Comparison of ENCODE assay signal across 18 cellular contexts in the genomic region with DNA sequence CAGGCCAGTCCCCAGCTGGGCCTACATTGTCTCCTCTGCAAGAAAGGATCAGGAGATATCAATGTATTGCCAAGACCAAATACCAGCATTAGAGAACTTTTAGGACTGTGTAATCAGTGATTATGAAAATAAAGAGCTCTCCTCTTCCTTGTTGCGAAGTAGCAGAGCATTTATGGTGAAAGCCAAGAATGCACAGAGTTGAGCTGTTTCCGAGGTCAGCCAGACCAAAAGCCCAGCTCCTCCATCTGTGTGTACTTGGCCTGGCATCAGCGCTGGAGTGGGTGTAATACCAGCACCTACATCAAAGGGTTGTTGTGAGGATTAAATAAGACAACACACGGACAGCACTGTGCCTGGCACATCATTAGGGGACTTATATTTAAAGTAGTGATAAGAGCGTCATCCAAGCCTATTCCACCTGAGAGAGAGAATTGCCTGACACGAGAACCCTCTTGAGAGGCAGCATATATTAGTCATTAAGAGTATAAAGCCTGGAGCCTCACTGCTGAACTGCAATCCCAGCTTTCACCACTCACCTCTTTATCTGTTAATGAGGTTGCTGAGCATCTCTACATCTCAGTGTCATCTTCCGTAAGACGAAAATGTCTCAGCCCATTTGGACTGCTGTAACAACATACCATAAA. TPM values are rescaled to one million over a fixed set of nuclear protein-coding genes. Genes with fewer than 3 reads are reported as not detected.
DNase-seq lines count a peak whose midpoint lies in the region; ATAC-seq, FAIRE-seq and TF ChIP-seq lines count a peak whose summit lies in the region.
"Had no signal": no experiment of that assay in that cellular context is flagged by ENCODE, and none has a peak within 500 bp of the region (broad histone marks: within the 10 kb centered on the region; RNA-seq: fewer than 3 reads in every experiment).

No MANE protein-coding gene starts in this region.

- H4K5ac ChIP-seq in IMR-90 (ENCODE audit: low read depth, low read length) = no peak overlapping the region

- H4K8ac ChIP-seq in IMR-90 (ENCODE audit: low read depth in 2 of 2, low read length in 2 of 2) = no peak overlapping the region

- no peaks in the 10 kb centered on the region; the same call in 1 of the 2 replicates for H3K9me1 ChIP-seq in IMR-90 (ENCODE audit: insufficient read depth, low read length)

- intact Hi-C loops in IMR-90 (cut with micrococcal nuclease) = no loop called here

- no TSS peak for BruUV-seq in IMR-90 (replicated peaks; lab: Mats Ljungman, UMichigan)

- TF ChIP-seq RAD21 in IMR-90 (IDR thresholded peaks at IDR 0.05; ENCODE audit: low read length) = no peak

- no peaks in the 10 kb centered on the region for H4K20me1 ChIP-seq in IMR-90 (ENCODE audit: insufficient read depth, low read length)

- H2BK20ac ChIP-seq in IMR-90 (ENCODE audit: low read depth, low read length) = no peak overlapping the region

- in situ Hi-C loops in IMR-90 (cut with MboI; ENCODE audit: low sequenced_read_pairs) = no loop called here

- no peak overlapping the region for H2AK9ac ChIP-seq in IMR-90 (replicated peaks; ENCODE audit: low read depth, low read length, poor library complexity)

- FAIRE-seq in RCC 7860 (lab: Jason Lieb, UNC) = no peak
- FAIRE-seq: GM12892 had no signal

- H3K23ac ChIP-seq in IMR-90 (ENCODE audit: low read depth, low read length) = no peak overlapping the region

- H3K9me3 ChIP-seq in IMR-90 (ENCODE audit: control insufficient read depth, insufficient read depth, low read length) = no peaks in the 10 kb centered on the region
- no peaks in the 10 kb centered on the region for H3K9me3 ChIP-seq in RWPE2 (ENCODE audit: severe bottlenecking)

- no peak overlapping the region for H2AFZ ChIP-seq in IMR-90 (replicated peaks; ENCODE audit: low read length, poor library complexity)

- no peak overlapping the region for H2AK5ac ChIP-seq in IMR-90 (ENCODE audit: low read depth, low read length)

- CTCF ChIA-PET in IMR-90 (lab: Yijun Ruan, JAX) = interaction anchor here (0.6 to 2.5 kb wide), 4 partner anchors 9 to 187 kb away, joined by 3 to 13 read pairs (median 4); no protein-coding TSS in a partner anchor

- POLR2A ChIA-PET in IMR-90 (lab: Charles Lee; ENCODE audit: unreplicated experiment) = no interaction called here

- TF ChIP-seq POLR2A in IMR-90 (IDR thresholded peaks at IDR 0.05; ENCODE audit: low read depth, low read length) = no peak

- DNase-seq in ELR (ENCODE audit: low read depth) (peak; percentile 20), IMR-90 (no peak), RWPE2 (ENCODE audit: low spot score) (no peak), foreskin keratinocyte (no peak), RCC 7860 (ENCODE audit: low spot score) (no peak)
- DNase-seq: activated CD4-positive, alpha-beta memory T cell treated with anti-CD3 and anti-CD28 coated beads, Interleukin-2, amount 10 ng/mL, durations not matched to agents 7 days and 5 days; activated naive CD8-positive, alpha-beta T cell treated with anti-CD3 and anti-CD28 coated beads, Interleukin-2, amount 10 ng/mL, durations not matched to agents 7 days and 5 days; activated T-cell treated with anti-CD3 and anti-CD28 coated beads, Interleukin-2, amount 50 U/mL, for 48 hours; effector CD8-positive, alpha-beta T cell; EL; NCI-H1417 treated with DMSO at 0.1 percent for 48 hours; nephron progenitor cell; SHP77 treated with DMSO at 0.1 percent for 48 hours had no signal

- no peak overlapping the region for H3K9ac ChIP-seq in IMR-90 (ENCODE audit: low read depth, low read length)

- H4K91ac ChIP-seq in IMR-90 (ENCODE audit: insufficient read depth, low read depth, low read length) = no peak overlapping the region

- H3K4me2 ChIP-seq in IMR-90 (ENCODE audit: low read depth, low read length) = no peak overlapping the region
- H3K4me2 ChIP-seq: smooth muscle cell had no signal

- H3K27me3 ChIP-seq in IMR-90 (ENCODE audit: control insufficient read depth, insufficient read depth, low read length) (no peaks in the 10 kb centered on the region), RWPE2 (ENCODE audit: insufficient read depth, poor library complexity, severe bottlenecking) (no peaks in the 10 kb centered on the region), foreskin keratinocyte (peaks cover 5% of the 10 kb centered on the region)

- no peaks in the 10 kb centered on the region for H3K79me1 ChIP-seq in IMR-90 (ENCODE audit: low read depth in 1 of 2, low read length in 2 of 2)

- no peak overlapping the region for H3K56ac ChIP-seq in IMR-90 (ENCODE audit: extremely low read depth, insufficient read depth, low read length)

- TF ChIP-seq CTCF in IMR-90 (conservative IDR thresholded peaks at IDR 0.05; ENCODE audit: low read depth, low read length) (no peak), RWPE2 (IDR thresholded peaks at IDR 0.05; ENCODE audit: poor library complexity, severe bottlenecking) (no peak), foreskin keratinocyte (conservative IDR thresholded peaks at IDR 0.05) (no peak)

- no peak overlapping the region for H2BK15ac ChIP-seq in IMR-90 (ENCODE audit: low read depth, low read length)

- H3K27ac ChIP-seq in IMR-90 (ENCODE audit: insufficient read depth, low read length) (no peak overlapping the region), RWPE2 (ENCODE audit: poor library complexity, severe bottlenecking) (no peak overlapping the region), foreskin keratinocyte (no peak overlapping the region)

- dilution Hi-C loops in IMR-90 (cut with HindIII; ENCODE audit: low sequenced_read_pairs, unreplicated experiment) = no loop called here

- no peak overlapping the region for H3K14ac ChIP-seq in IMR-90 (replicated peaks; ENCODE audit: low read depth, low read length)

- no peak overlapping the region for H3K4ac ChIP-seq in IMR-90 (ENCODE audit: low read depth, low read length)

- WGBS in IMR-90 (ENCODE audit: extremely low coverage in 2 of 2, insufficient read length in 1 of 2), 2 experiments = 40% methylated on average over 2 of the region's 8 CpGs; no CpG with 5 or more reads in 1 of the 2 experiments

- H3K4me1 ChIP-seq in IMR-90 (ENCODE audit: control insufficient read depth, insufficient read depth, low read length) (no peaks in the 10 kb centered on the region), RWPE2 (ENCODE audit: insufficient read depth, poor library complexity, severe bottlenecking) (no peaks in the 10 kb centered on the region), foreskin keratinocyte (no peaks in the 10 kb centered on the region)

- H3K36me3 ChIP-seq in IMR-90 (ENCODE audit: control insufficient read depth, insufficient read depth, low read length) (no peaks in the 10 kb centered on the region), RWPE2 (ENCODE audit: low read depth) (no peaks in the 10 kb centered on the region)

- H3K18ac ChIP-seq in IMR-90 (ENCODE audit: low read depth, low read length) = no peak overlapping the region

- ATAC-seq in IMR-90 (ENCODE audit: low read depth) = peak; percentile 40
- ATAC-seq in RWPE2 (ENCODE audit: low read depth) = peak; percentile 27; the same call in 1 of the 3 replicates
- ATAC-seq in foreskin keratinocyte = peak; percentile 66
- no peak for ATAC-seq in HG02870 (IDR thresholded peaks at IDR 0.05; ENCODE audit: unreplicated experiment)
- ATAC-seq in GM19463 (IDR thresholded peaks at IDR 0.05; ENCODE audit: unreplicated experiment) = no peak
- no peak for ATAC-seq in HG03045 (IDR thresholded peaks at IDR 0.05; ENCODE audit: unreplicated experiment)

- no peak overlapping the region for H2BK120ac ChIP-seq in IMR-90 (ENCODE audit: low read depth, low read length)

- H2BK5ac ChIP-seq in IMR-90 (ENCODE audit: low read depth, low read length, poor library complexity, severe bottlenecking) = no peak overlapping the region

- H3K4me3 ChIP-seq in IMR-90 (ENCODE audit: insufficient read depth, low read depth, low read length) (no peak overlapping the region), RWPE2 (ENCODE audit: severe bottlenecking) (no peak overlapping the region)
- H3K4me3 ChIP-seq: smooth muscle cell had no signal

TF ChIP-seq in IMR-90, 13 proteins besides CTCF, POLR2A, EP300 and RAD21 (continues in another document):
- TF ChIP-seq MAZ (IDR thresholded peaks at IDR 0.05; ENCODE audit: borderline replicate concordance, low read depth, low read length) = no peak
- no peak for TF ChIP-seq FOS (IDR thresholded peaks at IDR 0.05; ENCODE audit: low read depth, low read length)
- TF ChIP-seq SMC3 (IDR thresholded peaks at IDR 0.05; ENCODE audit: low read depth, low read length) = no peak
- no peak for TF ChIP-seq CHD1 (IDR thresholded peaks at IDR 0.05; ENCODE audit: low read depth, low read length)
- no peak for TF ChIP-seq USF2 (IDR thresholded peaks at IDR 0.05; ENCODE audit: low read depth, low read length)
- TF ChIP-seq NFE2L2 (IDR thresholded peaks at IDR 0.05; ENCODE audit: low read depth, low read length) = no peak
- no peak for TF ChIP-seq CEBPB (IDR thresholded peaks at IDR 0.05; ENCODE audit: low read depth, low read length)
- no peak for TF ChIP-seq BHLHE40 (IDR thresholded peaks at IDR 0.05; ENCODE audit: low read depth, low read length)
- TF ChIP-seq ELK1 (IDR thresholded peaks at IDR 0.05; ENCODE audit: borderline replicate concordance, low read depth, low read length) = no peak
- TF ChIP-seq MAFK (IDR thresholded peaks at IDR 0.05; ENCODE audit: low read depth, low read length) = no peak
- no peak for TF ChIP-seq MXI1 (IDR thresholded peaks at IDR 0.05; ENCODE audit: borderline replicate concordance, low read depth, low read length)
- no peak for TF ChIP-seq RCOR1 (IDR thresholded peaks at IDR 0.05; ENCODE audit: insufficient replicate concordance, low read length)

RNA-seq across cellular contexts. Expression of gene SLC16A14, which starts 7.4 kb away (rescaled TPM):
- total RNA-seq in IMR-90 (2012; rRNA removed) = 0.56 and 0.90 TPM in 2 replicates
- polyA plus RNA-seq in IMR-90 (2012; rRNA removed) = 0.49 and 0.79 TPM in 2 replicates
- polyA plus RNA-seq in IMR-90 (2012; cell fraction: cytosol; rRNA removed) = 0.22 and 0.38 TPM in 2 replicates
- 0.26 and 0.33 TPM in 2 replicates for polyA plus RNA-seq in IMR-90 (2012; cell fraction: nucleus; rRNA removed; ENCODE audit: low replicate concordance)
- total RNA-seq in foreskin keratinocyte = 0.81 and 0.92 TPM in 2 replicates
- 0.47 and 0.90 TPM in 2 replicates for polyA plus RNA-seq in foreskin keratinocyte

Comparison
In these comparisons a context has a peak if more than half of its experiments do, and no peak if none do; other contexts are left out.
1. ATAC-seq: peak in IMR-90 (single experiment), RWPE2 (single experiment) and foreskin keratinocyte (single experiment); none in HG02870 (single experiment), GM19463 (single experiment) and HG03045 (single experiment).